Comparison of ENCODE assay signal across 5 cellular contexts in the genomic region with DNA sequence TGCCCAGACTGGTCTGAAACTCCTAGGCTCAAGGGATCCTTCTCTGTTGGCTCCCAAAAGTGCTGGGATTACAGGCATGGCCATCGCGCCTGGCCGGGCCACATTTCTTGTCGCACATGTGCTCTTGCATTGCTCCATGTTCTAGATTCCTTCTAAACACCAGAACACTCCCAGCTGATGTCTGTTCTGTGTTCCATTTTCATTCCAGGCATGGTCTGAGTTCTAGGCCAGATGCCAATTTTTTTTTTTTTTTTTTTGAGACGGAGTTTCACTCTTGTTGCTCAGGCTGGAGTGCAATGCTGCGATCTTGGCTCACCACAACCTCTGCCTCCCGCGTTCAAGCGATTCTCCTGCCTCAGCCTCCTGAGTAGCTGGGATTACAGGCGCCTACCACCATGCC. TPM values are rescaled to one million over a fixed set of nuclear protein-coding genes. Genes with fewer than 3 reads are reported as not detected.
"Had no signal": no experiment of that assay in that cellular context is flagged by ENCODE, and none has a peak within 500 bp of the region (broad histone marks: within the 10 kb centered on the region; RNA-seq: fewer than 3 reads in every experiment).

No MANE protein-coding gene starts in this region.

RNA-seq across cellular contexts. Expression of a gene that starts 2.9 kb away (rescaled TPM):
- total RNA-seq: mesenteric fat pad had no signal

RNA-seq across cellular contexts. Expression of a gene that starts 33.4 kb away (rescaled TPM):
- total RNA-seq: glomerular endothelial cell; lung microvascular endothelial cell; naive thymus-derived CD8-positive, alpha-beta T cell; renal cortical epithelial cell had no signal

RNA-seq across cellular contexts. Expression of a gene that starts 35.8 kb away (rescaled TPM):
- total RNA-seq: naive thymus-derived CD8-positive, alpha-beta T cell had no signal
